In the genomic region with DNA sequence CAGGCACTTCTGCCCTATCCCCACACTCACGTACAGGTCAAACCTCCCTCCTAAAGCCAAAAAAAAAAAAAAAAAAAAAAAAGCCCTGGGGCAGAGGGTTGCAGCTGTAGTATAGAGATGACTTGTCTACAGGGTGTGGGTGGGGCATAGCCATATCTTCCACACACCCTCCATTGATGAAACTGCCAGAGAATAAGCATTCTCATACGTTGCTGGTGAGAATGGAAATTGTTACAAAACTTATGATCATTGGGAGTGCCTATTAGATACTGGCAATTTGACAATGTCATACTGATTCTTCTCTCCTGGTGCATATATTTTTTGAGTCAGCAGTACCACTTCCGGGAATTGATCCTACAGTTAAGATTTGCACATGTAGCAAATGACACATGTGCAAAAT, we compare ENCODE assay signal across 18 cellular contexts. TPM values are rescaled to one million over a fixed set of nuclear protein-coding genes. Genes with fewer than 3 reads are reported as not detected.
A peak's percentile ranks its signal among the peaks of the same experiment; 100 is the strongest.
DNase-seq lines count a peak whose midpoint lies in the region; ATAC-seq and TF ChIP-seq lines count a peak whose summit lies in the region.
"Had no signal": no experiment of that assay in that cellular context is flagged by ENCODE, and none has a peak within 500 bp of the region (broad histone marks: within the 10 kb centered on the region; RNA-seq: fewer than 3 reads in every experiment).

No MANE protein-coding gene starts in this region.

- H3K27ac Mint-ChIP-seq in activated naive CD4-positive, alpha-beta T cell treated with anti-CD3 and anti-CD28 coated beads, Interleukin-2, amount 50 U/mL, for 72 hours = peak overlapping the region; percentile 59 to 89
- H3K27ac Mint-ChIP-seq in stimulated activated naive CD8-positive, alpha-beta T cell treated with anti-CD3 and anti-CD28 coated beads, Interleukin-15, amount 100 ng/mL, for 72 hours = no peak overlapping the region
- H3K27ac Mint-ChIP-seq: mesothelial cell of epicardium, T-cell had no signal

- no peak overlapping the region for H2AFZ ChIP-seq in PC-3 (ENCODE audit: low read length)

- ATAC-seq in PC-3 = peak; percentile 43
- peak; percentile 91 to 99 for ATAC-seq in activated naive CD4-positive, alpha-beta T cell treated with anti-CD3 and anti-CD28 coated beads, Interleukin-2, amount 50 U/mL, for 72 hours
- peak; percentile 97 for ATAC-seq in stimulated activated naive CD8-positive, alpha-beta T cell treated with anti-CD3 and anti-CD28 coated beads, Interleukin-15, amount 100 ng/mL, for 72 hours
- ATAC-seq in GM19452 (IDR thresholded peaks at IDR 0.05; ENCODE audit: unreplicated experiment) = no peak
- ATAC-seq: T-cell had no signal

- H3K9me3 Mint-ChIP-seq in activated naive CD4-positive, alpha-beta T cell treated with anti-CD3 and anti-CD28 coated beads, Interleukin-2, amount 50 U/mL, for 72 hours = peaks cover 0 to 5% of the 10 kb centered on the region in 2 donors
- peaks cover 0 to 6% of the 10 kb centered on the region in 2 donors for H3K9me3 Mint-ChIP-seq in stimulated activated naive CD8-positive, alpha-beta T cell treated with anti-CD3 and anti-CD28 coated beads, Interleukin-15, amount 100 ng/mL, for 72 hours
- H3K9me3 Mint-ChIP-seq: mesothelial cell of epicardium, neural crest cell, T-cell had no signal

- DNase-seq in stimulated activated CD4-positive, alpha-beta T cell treated with anti-CD3 and anti-CD28 coated beads, Interleukin-1b, Interleukin-23, amount 100 ng/mL, for 48 hours = peak; percentile 62
- no peak for DNase-seq in stimulated activated CD4-positive, alpha-beta T cell treated with anti-CD3 and anti-CD28 coated beads, Interleukin-4, amount 100 ng/mL, for 1 hour
- DNase-seq in PC-3 = peak; percentile 51
- DNase-seq in activated naive CD4-positive, alpha-beta T cell treated with anti-CD3 and anti-CD28 coated beads, Interleukin-2, amount 50 U/mL, for 72 hours (ENCODE audit: low spot score in 2 of 2) = peak in 1 of 2 donors; percentile 27
- peak in 1 of 2 donors; percentile 32 for DNase-seq in stimulated activated naive CD8-positive, alpha-beta T cell treated with anti-CD3 and anti-CD28 coated beads, Interleukin-15, amount 100 ng/mL, for 72 hours
- no peak for DNase-seq in activated gamma-delta T cell (lab: John Stamatoyannopoulos, UW)
- DNase-seq in NCI-H2107 (lab: John Stamatoyannopoulos, UW) = no peak
- DNase-seq: dermis blood vessel endothelial cell, KG1, NCI-H2029, T-cell had no signal

- H3K27ac ChIP-seq in PC-3 (ENCODE audit: low read length) = no peak overlapping the region
- H3K27ac ChIP-seq: cardiac muscle cell, epithelial cell of prostate had no signal

- no peaks in the 10 kb centered on the region for H3K36me3 Mint-ChIP-seq in activated naive CD4-positive, alpha-beta T cell treated with anti-CD3 and anti-CD28 coated beads, Interleukin-2, amount 50 U/mL, for 72 hours
- H3K36me3 Mint-ChIP-seq: mesothelial cell of epicardium, T-cell had no signal

- H3K27me3 Mint-ChIP-seq in stimulated activated naive CD8-positive, alpha-beta T cell treated with anti-CD3 and anti-CD28 coated beads, Interleukin-15, amount 100 ng/mL, for 72 hours = peaks cover 9% of the 10 kb centered on the region

- intact Hi-C loops in PC-3 (cut with micrococcal nuclease) = no loop called here

- peaks cover 30% of the 10 kb centered on the region for H3K4me1 Mint-ChIP-seq in stimulated activated naive CD8-positive, alpha-beta T cell treated with anti-CD3 and anti-CD28 coated beads, Interleukin-15, amount 100 ng/mL, for 72 hours
- H3K4me1 Mint-ChIP-seq: mesothelial cell of epicardium had no signal

- BruUV-seq in PC-3 (replicated peaks; lab: Mats Ljungman, UMichigan) = no TSS peak

- no peaks in the 10 kb centered on the region for H3K79me2 ChIP-seq in PC-3 (ENCODE audit: low read length)

- H3K9me2 ChIP-seq in PC-3 (replicated peaks; ENCODE audit: low read length) = no peaks in the 10 kb centered on the region

- no peaks in the 10 kb centered on the region for H3K36me3 ChIP-seq in PC-3 (ENCODE audit: low read depth, low read length)
- H3K36me3 ChIP-seq: cardiac muscle cell, HAP-1 had no signal

- H4K20me1 ChIP-seq in PC-3 (ENCODE audit: low read length) = no peaks in the 10 kb centered on the region

- POLR2A ChIA-PET in PC-3 (lab: Charles Lee; ENCODE audit: unreplicated experiment) = no interaction called here

- H3K4me3 Mint-ChIP-seq in stimulated activated naive CD8-positive, alpha-beta T cell treated with anti-CD3 and anti-CD28 coated beads, Interleukin-15, amount 100 ng/mL, for 72 hours = no peak overlapping the region
- H3K4me3 Mint-ChIP-seq: mesothelial cell of epicardium, neural crest cell, T-cell had no signal

- H3K9me3 ChIP-seq in PC-3 (ENCODE audit: low read length) = no peaks in the 10 kb centered on the region
- H3K9me3 ChIP-seq: HAP-1 had no signal

- CTCF ChIA-PET in PC-3 (lab: Charles Lee) = no interaction called here

- H3K4me3 ChIP-seq in PC-3 (ENCODE audit: low read length) = no peak overlapping the region
- H3K4me3 ChIP-seq: cardiac muscle cell, HAP-1, smooth muscle cell had no signal

- no peak overlapping the region for H3K4me2 ChIP-seq in PC-3 (ENCODE audit: low read length)
- H3K4me2 ChIP-seq: smooth muscle cell had no signal

- no peaks in the 10 kb centered on the region for H3F3A ChIP-seq in PC-3 (ENCODE audit: low read length, unreplicated experiment)

- no peak for TF ChIP-seq CTCF in PC-3 (conservative IDR thresholded peaks at IDR 0.05; ENCODE audit: low read depth, low read length)

- H3K9ac ChIP-seq in PC-3 (ENCODE audit: low read length) = no peak overlapping the region

- 0 out of 2 replicates have a peak, but pooled peaks cover 7% of the 10 kb centered on the region for H3K4me1 ChIP-seq in PC-3 (ENCODE audit: insufficient read depth, low read length)
- H3K4me1 ChIP-seq: HAP-1 had no signal

- no peaks in the 10 kb centered on the region for H3K27me3 ChIP-seq in PC-3 (ENCODE audit: low read length)
- H3K27me3 ChIP-seq: cardiac muscle cell had no signal

RNA-seq across cellular contexts. Expression of a gene that starts 11.0 kb away (rescaled TPM):
- total RNA-seq in PC-3 (2014; rRNA removed) = 460 and 474 TPM in 2 replicates
- total RNA-seq in activated naive CD4-positive, alpha-beta T cell treated with anti-CD3 and anti-CD28 coated beads, Interleukin-2, amount 50 U/mL, for 72 hours = 100 to 1,000 TPM; 125 to 138 TPM

Comparison
In these comparisons a context has a peak if more than half of its experiments do, and no peak if none do; other contexts are left out.
1. DNase-seq: peak in stimulated activated CD4-positive, alpha-beta T cell treated with anti-CD3 and anti-CD28 coated beads, Interleukin-1b, Interleukin-23, amount 100 ng/mL, for 48 hours (single experiment) and PC-3 (single experiment); none in stimulated activated CD4-positive, alpha-beta T cell treated with anti-CD3 and anti-CD28 coated beads, Interleukin-4, amount 100 ng/mL, for 1 hour (single experiment), activated gamma-delta T cell (single experiment) and NCI-H2107 (single experiment).
2. H3K27ac Mint-ChIP-seq: peak in activated naive CD4-positive, alpha-beta T cell treated with anti-CD3 and anti-CD28 coated beads, Interleukin-2, amount 50 U/mL, for 72 hours (2 of 2); none in stimulated activated naive CD8-positive, alpha-beta T cell treated with anti-CD3 and anti-CD28 coated beads, Interleukin-15, amount 100 ng/mL, for 72 hours (0 of 2).